In genomic region chr12:23536293-23536692, GRCh38 we compare ENCODE assay signal across 13 cellular contexts.
DNase-seq lines count a peak whose midpoint lies in the region; ATAC-seq and TF ChIP-seq lines count a peak whose summit lies in the region.
"Had no signal": no experiment of that assay in that cellular context is flagged by ENCODE, and none has a peak within 500 bp of the region (broad histone marks: within the 10 kb centered on the region; RNA-seq: fewer than 3 reads in every experiment).

No MANE protein-coding gene starts in this region.

- H3K79me2 ChIP-seq in Karpas-422 (ENCODE audit: low read length): no peaks in the 10 kb centered on the region

- no peak for TF ChIP-seq POLR2A in esophagus squamous epithelium (IDR thresholded peaks at IDR 0.05)

- H3K27me3 ChIP-seq in esophagus squamous epithelium: no peaks in the 10 kb centered on the region
- no peaks in the 10 kb centered on the region for H3K27me3 ChIP-seq in Karpas-422 (ENCODE audit: low read length)

- H3K9me2 ChIP-seq in Karpas-422 (replicated peaks; ENCODE audit: insufficient read depth, low read length): no peaks in the 10 kb centered on the region

- no peak overlapping the region for H3K9ac ChIP-seq in Karpas-422 (ENCODE audit: low read length)
- H3K9ac ChIP-seq: KMS-11 had no signal

- H3K9me3 Mint-ChIP-seq in stimulated activated naive CD8-positive, alpha-beta T cell treated with anti-CD3 and anti-CD28 coated beads, Interleukin-15, amount 100 ng/mL, for 72 hours: peaks cover 0 to 13% of the 10 kb centered on the region in 2 donors
- H3K9me3 Mint-ChIP-seq: activated CD4-positive, alpha-beta T cell treated with anti-CD3 and anti-CD28 coated beads, Interleukin-2, amount 10 ng/mL, durations not matched to agents 7 days and 5 days had no signal

- H3K27ac ChIP-seq in esophagus squamous epithelium (no peak overlapping the region), Karpas-422 (ENCODE audit: low read length) (no peak overlapping the region)
- H3K27ac ChIP-seq: KMS-11 had no signal

- H3K4me3 ChIP-seq in esophagus squamous epithelium (no peak overlapping the region), Karpas-422 (ENCODE audit: low read length) (no peak overlapping the region)

- H3K27me3 Mint-ChIP-seq in stimulated activated naive CD8-positive, alpha-beta T cell treated with anti-CD3 and anti-CD28 coated beads, Interleukin-15, amount 100 ng/mL, for 72 hours: no peaks in the 10 kb centered on the region
- H3K27me3 Mint-ChIP-seq: activated CD4-positive, alpha-beta T cell treated with anti-CD3 and anti-CD28 coated beads, Interleukin-2, amount 10 ng/mL, durations not matched to agents 7 days and 5 days had no signal

- ATAC-seq in GM18867 (IDR thresholded peaks at IDR 0.05; ENCODE audit: unreplicated experiment) (peak; percentile 93), GM21619 (IDR thresholded peaks at IDR 0.05; ENCODE audit: unreplicated experiment) (peak; percentile 92), HG03457 (IDR thresholded peaks at IDR 0.05; ENCODE audit: unreplicated experiment) (peak; percentile 93), GM21360 (IDR thresholded peaks at IDR 0.05; ENCODE audit: unreplicated experiment) (no peak)
- ATAC-seq in stimulated activated naive CD8-positive, alpha-beta T cell treated with anti-CD3 and anti-CD28 coated beads, Interleukin-15, amount 100 ng/mL, for 72 hours: no peak

- H3K4me3 Mint-ChIP-seq in stimulated activated naive CD8-positive, alpha-beta T cell treated with anti-CD3 and anti-CD28 coated beads, Interleukin-15, amount 100 ng/mL, for 72 hours: no peak overlapping the region
- H3K4me3 Mint-ChIP-seq: activated CD4-positive, alpha-beta T cell treated with anti-CD3 and anti-CD28 coated beads, Interleukin-2, amount 10 ng/mL, durations not matched to agents 7 days and 5 days had no signal

- H3K4me1 Mint-ChIP-seq in stimulated activated naive CD8-positive, alpha-beta T cell treated with anti-CD3 and anti-CD28 coated beads, Interleukin-15, amount 100 ng/mL, for 72 hours: no peaks in the 10 kb centered on the region
- H3K4me1 Mint-ChIP-seq: activated CD4-positive, alpha-beta T cell treated with anti-CD3 and anti-CD28 coated beads, Interleukin-2, amount 10 ng/mL, durations not matched to agents 7 days and 5 days had no signal

- DNase-seq in esophagus squamous epithelium (lab: John Stamatoyannopoulos, UW) (peak; percentile 6), Karpas-422 (no peak), Kasumi-1 (lab: John Stamatoyannopoulos, UW) (no peak)
- DNase-seq in stimulated activated naive CD8-positive, alpha-beta T cell treated with anti-CD3 and anti-CD28 coated beads, Interleukin-15, amount 100 ng/mL, for 72 hours: no peak
- DNase-seq: activated CD4-positive, alpha-beta T cell treated with anti-CD3 and anti-CD28 coated beads, Interleukin-2, amount 10 ng/mL, durations not matched to agents 7 days and 5 days; activated naive CD4-positive, alpha-beta T cell treated with Interleukin-2 at 50 U/mL for 16 hours; Caco-2; SW 1271 had no signal

- H2AFZ ChIP-seq in Karpas-422 (ENCODE audit: low read length): no peak overlapping the region

- H4K20me1 ChIP-seq in Karpas-422 (ENCODE audit: insufficient read depth, low read depth, low read length): no peaks in the 10 kb centered on the region

- H3K4me1 ChIP-seq in esophagus squamous epithelium: peaks cover 0 to 5% (median 0%) of the 10 kb centered on the region in 3 donors
- no peaks in the 10 kb centered on the region for H3K4me1 ChIP-seq in Karpas-422 (ENCODE audit: low read length)
- H3K4me1 ChIP-seq: Caco-2 had no signal

- no peaks in the 10 kb centered on the region for H3K36me3 ChIP-seq in esophagus squamous epithelium
- no peaks in the 10 kb centered on the region for H3K36me3 ChIP-seq in Karpas-422 (ENCODE audit: insufficient read depth, low read length)

- no peak for TF ChIP-seq CTCF in esophagus squamous epithelium (IDR thresholded peaks at IDR 0.05)

- H3K4me2 ChIP-seq in Karpas-422 (ENCODE audit: low read depth, low read length, poor library complexity, severe bottlenecking): no peak overlapping the region
- H3K4me2 ChIP-seq: KMS-11 had no signal

- no peaks in the 10 kb centered on the region for H3K9me3 ChIP-seq in esophagus squamous epithelium
- peaks cover 3% of the 10 kb centered on the region; the same call in 1 of the 2 replicates for H3K9me3 ChIP-seq in Karpas-422 (ENCODE audit: low read length)
- H3K9me3 ChIP-seq: Caco-2 had no signal

- no peak overlapping the region for H3K27ac Mint-ChIP-seq in stimulated activated naive CD8-positive, alpha-beta T cell treated with anti-CD3 and anti-CD28 coated beads, Interleukin-15, amount 100 ng/mL, for 72 hours
- H3K27ac Mint-ChIP-seq: activated CD4-positive, alpha-beta T cell treated with anti-CD3 and anti-CD28 coated beads, Interleukin-2, amount 10 ng/mL, durations not matched to agents 7 days and 5 days had no signal

- 88 to 89% methylated on average over 7 of the region's 7 CpGs for WGBS in esophagus squamous epithelium, 2 donors

- intact Hi-C loops in esophagus squamous epithelium (cut with DNase I): no loop called here

Comparison
In these comparisons a context has a peak if more than half of its experiments do, and no peak if none do; other contexts are left out.
1. ATAC-seq: peak in GM18867 (single experiment), GM21619 (single experiment) and HG03457 (single experiment); none in GM21360 (single experiment) and stimulated activated naive CD8-positive, alpha-beta T cell treated with anti-CD3 and anti-CD28 coated beads, Interleukin-15, amount 100 ng/mL, for 72 hours (single experiment).